24 cellular contexts compared by ENCODE assay signal in the genomic region with DNA sequence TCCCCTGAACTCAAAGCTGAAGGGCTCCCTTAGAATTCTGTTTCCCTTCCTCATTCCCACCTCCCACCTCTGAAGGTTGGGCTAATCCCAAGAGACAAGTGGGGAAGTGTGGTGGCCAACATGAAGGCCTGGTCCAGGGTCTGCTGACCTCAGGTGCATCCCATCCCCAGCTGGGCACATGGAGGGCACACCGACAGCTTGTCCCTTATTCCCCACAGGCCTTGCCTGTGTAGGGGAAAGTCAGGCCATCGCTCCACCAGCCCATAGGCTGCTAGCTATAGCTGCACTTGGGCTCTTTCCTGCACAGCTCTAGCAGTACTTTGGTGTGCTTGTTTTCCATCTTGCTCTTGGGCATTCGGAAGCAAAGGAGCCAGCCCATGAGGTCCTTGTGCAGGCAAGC.
"Had no signal": no experiment of that assay in that cellular context is flagged by ENCODE, and none has a peak within 500 bp of the region (broad histone marks: within the 10 kb centered on the region; RNA-seq: fewer than 3 reads in every experiment).

No MANE protein-coding gene starts in this region.

- H3K4me3 ChIP-seq: colonic mucosa, coronary artery, dorsolateral prefrontal cortex, esophagus muscularis mucosa, esophagus squamous epithelium, gastrocnemius medialis, gastroesophageal sphincter, heart left ventricle had no signal

- H3K9me3 ChIP-seq: colonic mucosa, esophagus muscularis mucosa, esophagus squamous epithelium, gastrocnemius medialis, gastroesophageal sphincter had no signal

- H3K27ac ChIP-seq: colonic mucosa, coronary artery, dorsolateral prefrontal cortex, epithelial cell of prostate, esophagus muscularis mucosa, esophagus squamous epithelium, foreskin keratinocyte, gastrocnemius medialis, gastroesophageal sphincter, heart left ventricle had no signal

- DNase-seq: colonic mucosa; cortex of kidney; dermis blood vessel endothelial cell; dorsolateral prefrontal cortex; effector CD4-positive, alpha-beta T cell; effector CD8-positive, alpha-beta T cell; effector memory CD4-positive, alpha-beta T cell; effector memory CD8-positive, alpha-beta T cell; endodermal cell; erythroblast; esophagus squamous epithelium; foreskin fibroblast; foreskin keratinocyte; foreskin melanocyte; gastrocnemius medialis; glutamatergic neuron; head of caudate nucleus; heart left ventricle had no signal

- H3K27ac Mint-ChIP-seq: dendritic cell treated with granulocyte-macrophage colony-stimulating factor and Interleukin-4, amounts not matched to agents 40 ng/mL and 50 ng/mL, for 4 days; effector memory CD8-positive, alpha-beta T cell; endodermal cell had no signal

- H3K4me3 Mint-ChIP-seq: dendritic cell treated with granulocyte-macrophage colony-stimulating factor and Interleukin-4, amounts not matched to agents 40 ng/mL and 50 ng/mL, for 4 days; effector memory CD8-positive, alpha-beta T cell; endodermal cell had no signal

- H3K27me3 Mint-ChIP-seq: dendritic cell treated with granulocyte-macrophage colony-stimulating factor and Interleukin-4, amounts not matched to agents 40 ng/mL and 50 ng/mL, for 4 days; effector memory CD8-positive, alpha-beta T cell had no signal

- H3K4me1 Mint-ChIP-seq: endodermal cell had no signal

- H3K36me3 ChIP-seq: colonic mucosa, esophagus muscularis mucosa, esophagus squamous epithelium, gastrocnemius medialis, gastroesophageal sphincter, heart left ventricle had no signal

- H3K27me3 ChIP-seq: colonic mucosa, dorsolateral prefrontal cortex, esophagus muscularis mucosa, esophagus squamous epithelium, foreskin keratinocyte, gastrocnemius medialis, gastroesophageal sphincter, heart left ventricle had no signal

- ATAC-seq: effector memory CD8-positive, alpha-beta T cell; esophagus mucosa; foreskin keratinocyte; gastrocnemius medialis; heart left ventricle had no signal

- H3K4me1 ChIP-seq: colonic mucosa, esophagus muscularis mucosa, esophagus squamous epithelium, gastrocnemius medialis, gastroesophageal sphincter, heart left ventricle had no signal
